In the genomic region with DNA sequence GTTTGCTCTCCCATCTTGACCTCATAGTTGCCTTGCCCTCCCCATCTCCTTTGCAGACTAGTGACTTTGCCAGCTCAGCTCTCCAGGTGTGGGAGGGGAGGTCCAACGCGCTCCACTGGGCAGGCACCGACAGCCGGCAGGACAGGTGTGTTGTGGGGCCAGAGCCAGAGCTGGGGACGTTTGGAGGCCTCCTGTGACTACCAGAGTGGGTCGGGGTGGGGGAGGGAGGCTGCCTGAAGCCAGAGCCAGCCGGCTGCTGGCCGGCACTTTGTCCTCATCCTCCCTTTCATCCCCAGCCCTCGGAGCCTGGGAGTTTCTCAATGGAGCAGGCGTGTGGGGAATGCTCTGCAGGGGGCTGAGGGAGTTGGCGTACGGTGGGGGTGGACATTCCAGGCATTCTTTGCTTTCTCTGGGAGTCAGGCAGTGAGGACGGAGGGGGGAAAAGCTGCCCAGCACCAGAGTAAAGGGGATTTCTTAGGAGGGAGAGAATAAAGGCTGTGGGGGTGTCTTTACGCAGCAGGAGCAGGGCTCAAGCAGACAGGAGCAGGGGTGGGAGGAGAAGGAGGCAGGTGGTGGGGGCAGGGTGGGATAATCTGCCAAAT, we compare ENCODE assay signal across 8 cellular contexts. TPM values are rescaled to one million over a fixed set of nuclear protein-coding genes. Genes with fewer than 3 reads are reported as not detected.
DNase-seq lines count a peak whose midpoint lies in the region; ATAC-seq and TF ChIP-seq lines count a peak whose summit lies in the region.

No MANE protein-coding gene starts in this region.

- H3K4me3 ChIP-seq in OCI-LY3 (ENCODE audit: low read length) = peak overlapping the region; percentile 9; the same call in 1 of the 2 replicates
- no peak overlapping the region for H3K4me3 ChIP-seq in fibroblast of mammary gland (ENCODE audit: control insufficient read depth, low read depth, low read length)
- H3K4me3 ChIP-seq in osteoblast (ENCODE audit: insufficient read depth, low read length) = peak overlapping the region; percentile 33

- peak overlapping the region; percentile 43 for H3K4me2 ChIP-seq in OCI-LY3 (ENCODE audit: low read length)
- peak overlapping the region; percentile 44 for H3K4me2 ChIP-seq in osteoblast (ENCODE audit: insufficient read depth, low read length)

- H3K27ac ChIP-seq in OCI-LY3 (ENCODE audit: low read length) (peak overlapping the region; percentile 54), osteoblast (ENCODE audit: low read depth, low read length) (peak overlapping the region; percentile 99)

- TF ChIP-seq CTCF in OCI-LY3 (IDR thresholded peaks at IDR 0.05; ENCODE audit: low read depth, low read length) = no peak
- no peak for TF ChIP-seq CTCF in fibroblast of mammary gland (conservative IDR thresholded peaks at IDR 0.05; ENCODE audit: control insufficient read depth, insufficient read depth, low read depth, low read length)
- TF ChIP-seq CTCF in osteoblast (IDR thresholded peaks at IDR 0.05; ENCODE audit: extremely low read depth, low read depth, low read length) = no peak

- CTCF ChIA-PET in activated CD4-positive, alpha-beta memory T cell treated with anti-CD3 and anti-CD28 coated beads, Interleukin-2, amount 10 ng/mL, durations not matched to agents 7 days and 5 days (lab: Charles Lee) = interaction anchor here (1.5 kb wide), 1 partner anchor 28 kb away, joined by 4 read pairs; no protein-coding TSS in a partner anchor

- H3K79me2 ChIP-seq in OCI-LY3 (ENCODE audit: low read length) (no peaks in the 10 kb centered on the region), osteoblast (ENCODE audit: insufficient read depth, low read length) (no peaks in the 10 kb centered on the region)

- H3K36me3 Mint-ChIP-seq in activated CD4-positive, alpha-beta memory T cell treated with anti-CD3 and anti-CD28 coated beads, Interleukin-2, amount 10 ng/mL, durations not matched to agents 7 days and 5 days (ENCODE audit: low read depth) = peaks cover 31% of the 10 kb centered on the region
- no peaks in the 10 kb centered on the region for H3K36me3 Mint-ChIP-seq in natural killer cell treated with Interleukin-12 subunit alpha and Interleukin-12 subunit beta and Interleukin-15 and Interleukin-18, amount 100 ng/mL, for 72 hours

- no peaks in the 10 kb centered on the region for H3K9me3 Mint-ChIP-seq in activated CD4-positive, alpha-beta memory T cell treated with anti-CD3 and anti-CD28 coated beads, Interleukin-2, amount 10 ng/mL, durations not matched to agents 7 days and 5 days
- no peaks in the 10 kb centered on the region for H3K9me3 Mint-ChIP-seq in natural killer cell treated with Interleukin-12 subunit alpha and Interleukin-12 subunit beta and Interleukin-15 and Interleukin-18, amount 100 ng/mL, for 72 hours

- peaks cover 2% of the 10 kb centered on the region for H3K27me3 Mint-ChIP-seq in activated CD4-positive, alpha-beta memory T cell treated with anti-CD3 and anti-CD28 coated beads, Interleukin-2, amount 10 ng/mL, durations not matched to agents 7 days and 5 days
- H3K27me3 Mint-ChIP-seq in natural killer cell treated with Interleukin-12 subunit alpha and Interleukin-12 subunit beta and Interleukin-15 and Interleukin-18, amount 100 ng/mL, for 72 hours = no peaks in the 10 kb centered on the region

- H3K9me3 ChIP-seq in OCI-LY3 (ENCODE audit: insufficient read depth, low read length) = no peaks in the 10 kb centered on the region
- H3K9me3 ChIP-seq in osteoblast (ENCODE audit: low read depth, low read length) = no peaks in the 10 kb centered on the region

- H4K20me1 ChIP-seq in OCI-LY3 (ENCODE audit: insufficient read depth, low read length) (peaks cover 7% of the 10 kb centered on the region; the same call in 1 of the 2 replicates), osteoblast (ENCODE audit: insufficient read depth, low read length) (no peaks in the 10 kb centered on the region)

- peak; percentile 90 for DNase-seq in HCEC 1CT
- DNase-seq in fibroblast of mammary gland (ENCODE audit: low read depth) = peak; percentile 83
- peak; percentile 96 for DNase-seq in osteoblast (ENCODE audit: insufficient read length, low spot score, missing footprints)
- no peak for DNase-seq in activated CD4-positive, alpha-beta memory T cell treated with anti-CD3 and anti-CD28 coated beads, Interleukin-2, amount 10 ng/mL, durations not matched to agents 7 days and 5 days
- no peak for DNase-seq in mesenteric fat pad (ENCODE audit: low spot score)
- DNase-seq in stimulated activated CD4-positive, alpha-beta T cell treated with anti-CD3 and anti-CD28 coated beads, Interleukin-1b, Interleukin-23, amount 100 ng/mL, for 48 hours = no peak
- no peak for DNase-seq in natural killer cell treated with Interleukin-12 subunit alpha and Interleukin-12 subunit beta and Interleukin-15 and Interleukin-18, amount 100 ng/mL, for 72 hours (ENCODE audit: low spot score)

- no peak for ATAC-seq in natural killer cell treated with Interleukin-12 subunit alpha and Interleukin-12 subunit beta and Interleukin-15 and Interleukin-18, amount 100 ng/mL, for 72 hours

- POLR2A ChIA-PET in activated CD4-positive, alpha-beta memory T cell treated with anti-CD3 and anti-CD28 coated beads, Interleukin-2, amount 10 ng/mL, durations not matched to agents 7 days and 5 days (lab: Charles Lee) = interaction anchor here (0.7 to 0.9 kb wide), 2 partner anchors 9 to 17 kb away, joined by 3 to 4 read pairs; no protein-coding TSS in a partner anchor

- H3K27me3 ChIP-seq in OCI-LY3 (ENCODE audit: low read depth, low read length) (no peaks in the 10 kb centered on the region), osteoblast (ENCODE audit: insufficient read depth, low read length) (no peaks in the 10 kb centered on the region)

- no peak overlapping the region for H2AFZ ChIP-seq in OCI-LY3 (ENCODE audit: low read depth, low read length)
- peak overlapping the region; percentile 42 for H2AFZ ChIP-seq in osteoblast (ENCODE audit: low read length)

- H3K27ac Mint-ChIP-seq in activated CD4-positive, alpha-beta memory T cell treated with anti-CD3 and anti-CD28 coated beads, Interleukin-2, amount 10 ng/mL, durations not matched to agents 7 days and 5 days = no peak overlapping the region
- H3K27ac Mint-ChIP-seq in natural killer cell treated with Interleukin-12 subunit alpha and Interleukin-12 subunit beta and Interleukin-15 and Interleukin-18, amount 100 ng/mL, for 72 hours = no peak overlapping the region

- H3K4me1 ChIP-seq in OCI-LY3 (ENCODE audit: low read length) (peaks cover 43% of the 10 kb centered on the region), osteoblast (ENCODE audit: insufficient read depth, low read length) (peaks cover 42% of the 10 kb centered on the region)

- no peak overlapping the region for H3K4me3 Mint-ChIP-seq in activated CD4-positive, alpha-beta memory T cell treated with anti-CD3 and anti-CD28 coated beads, Interleukin-2, amount 10 ng/mL, durations not matched to agents 7 days and 5 days
- H3K4me3 Mint-ChIP-seq in natural killer cell treated with Interleukin-12 subunit alpha and Interleukin-12 subunit beta and Interleukin-15 and Interleukin-18, amount 100 ng/mL, for 72 hours = no peak overlapping the region

- H3K9ac ChIP-seq in OCI-LY3 (ENCODE audit: low read length) = peak overlapping the region; percentile 29; the same call in 1 of the 2 replicates

- H3K4me1 Mint-ChIP-seq in activated CD4-positive, alpha-beta memory T cell treated with anti-CD3 and anti-CD28 coated beads, Interleukin-2, amount 10 ng/mL, durations not matched to agents 7 days and 5 days = peaks cover 17% of the 10 kb centered on the region
- peaks cover 16 to 17% of the 10 kb centered on the region in 2 donors for H3K4me1 Mint-ChIP-seq in natural killer cell treated with Interleukin-12 subunit alpha and Interleukin-12 subunit beta and Interleukin-15 and Interleukin-18, amount 100 ng/mL, for 72 hours (ENCODE audit: low read depth in 2 of 2)

- H3K36me3 ChIP-seq in OCI-LY3 (replicated peaks; ENCODE audit: low read depth, low read length) (peaks cover 39% of the 10 kb centered on the region), osteoblast (ENCODE audit: insufficient read depth, low read length) (peaks cover 33% of the 10 kb centered on the region)

RNA-seq across cellular contexts. Expression of a gene that starts 20.2 kb away (rescaled TPM):
- total RNA-seq in osteoblast (2.7 and 3.6 TPM in 2 replicates), mesenteric fat pad (1.6 TPM)
- total RNA-seq in activated CD4-positive, alpha-beta memory T cell treated with anti-CD3 and anti-CD28 coated beads, Interleukin-2, amount 10 ng/mL, durations not matched to agents 7 days and 5 days = 10 to 100 TPM; 12.4 to 13.0 TPM
- total RNA-seq in natural killer cell treated with Interleukin-12 subunit alpha and Interleukin-12 subunit beta and Interleukin-15 and Interleukin-18, amount 100 ng/mL, for 72 hours = 1 to 10 TPM; 1.0 to 2.5 TPM

RNA-seq across cellular contexts. Expression of a gene that starts 55.4 kb away (rescaled TPM):
- not detected in 2 replicates for total RNA-seq in osteoblast
- not detected for total RNA-seq in activated CD4-positive, alpha-beta memory T cell treated with anti-CD3 and anti-CD28 coated beads, Interleukin-2, amount 10 ng/mL, durations not matched to agents 7 days and 5 days
- not detected for total RNA-seq in mesenteric fat pad
- total RNA-seq in natural killer cell treated with Interleukin-12 subunit alpha and Interleukin-12 subunit beta and Interleukin-15 and Interleukin-18, amount 100 ng/mL, for 72 hours = not detected

Comparison
In these comparisons a context has a peak if more than half of its experiments do, and no peak if none do; other contexts are left out.
1. DNase-seq: peak in HCEC 1CT (single experiment), fibroblast of mammary gland (single experiment) and osteoblast (single experiment); none in activated CD4-positive, alpha-beta memory T cell treated with anti-CD3 and anti-CD28 coated beads, Interleukin-2, amount 10 ng/mL, durations not matched to agents 7 days and 5 days (single experiment), mesenteric fat pad (single experiment), stimulated activated CD4-positive, alpha-beta T cell treated with anti-CD3 and anti-CD28 coated beads, Interleukin-1b, Interleukin-23, amount 100 ng/mL, for 48 hours (single experiment) and natural killer cell treated with Interleukin-12 subunit alpha and Interleukin-12 subunit beta and Interleukin-15 and Interleukin-18, amount 100 ng/mL, for 72 hours (single experiment).